9 cellular contexts compared by ENCODE assay signal in genomic region chr15:65421360-65422215, GRCh38. TPM values are rescaled to one million over a fixed set of nuclear protein-coding genes. Genes with fewer than 3 reads are reported as not detected.
DNase-seq lines count a peak whose midpoint lies in the region; ATAC-seq and TF ChIP-seq lines count a peak whose summit lies in the region.
"Had no signal": no experiment of that assay in that cellular context is flagged by ENCODE, and none has a peak within 500 bp of the region (broad histone marks: within the 10 kb centered on the region; RNA-seq: fewer than 3 reads in every experiment).

No MANE protein-coding gene starts in this region.

- POLR2A ChIA-PET in activated CD8-positive, alpha-beta T cell treated with anti-CD3 and anti-CD28 coated beads, Interleukin-2, amount 10 ng/mL, durations not matched to agents 7 days and 5 days (lab: Charles Lee): interaction anchor here (0.6 to 2.3 kb wide), 4 partner anchors 22 to 284 kb away, joined by 3 to 7 read pairs (median 4); partner anchors contain the start of gene RNU5B-1

- intact Hi-C loops in ovary (cut with DNase I): no loop called here

- H3K4me3 ChIP-seq in cardiac muscle cell: peak overlapping the region; percentile 71
- peak overlapping the region; percentile 46 for H3K4me3 ChIP-seq in ovary

- peaks cover 13% of the 10 kb centered on the region for H3K4me1 Mint-ChIP-seq in activated CD8-positive, alpha-beta T cell treated with anti-CD3 and anti-CD28 coated beads, Interleukin-2, amount 10 ng/mL, durations not matched to agents 7 days and 5 days (ENCODE audit: low read depth)

- H3K27ac ChIP-seq in cardiac muscle cell (no peak overlapping the region), ovary (peak overlapping the region; percentile 68 to 77)

- no peaks in the 10 kb centered on the region for H3K9me3 ChIP-seq in cardiac muscle cell (ENCODE audit: low read depth)
- no peaks in the 10 kb centered on the region for H3K9me3 ChIP-seq in ovary

- CTCF ChIA-PET in activated CD8-positive, alpha-beta T cell treated with anti-CD3 and anti-CD28 coated beads, Interleukin-2, amount 10 ng/mL, durations not matched to agents 7 days and 5 days (lab: Charles Lee): interaction anchor here (1.3 to 1.9 kb wide), 2 partner anchors 12 to 21 kb away, joined by 4 to 9 read pairs; no protein-coding TSS in a partner anchor

- TF ChIP-seq EP300 in ovary (IDR thresholded peaks at IDR 0.05): no peak

- peak overlapping the region; percentile 57 for H3K4me3 Mint-ChIP-seq in activated CD8-positive, alpha-beta T cell treated with anti-CD3 and anti-CD28 coated beads, Interleukin-2, amount 10 ng/mL, durations not matched to agents 7 days and 5 days

- peak; percentile 27 for ATAC-seq in activated CD8-positive, alpha-beta T cell treated with anti-CD3 and anti-CD28 coated beads, Interleukin-2, amount 10 ng/mL, durations not matched to agents 7 days and 5 days

- H3K36me3 Mint-ChIP-seq in activated CD8-positive, alpha-beta T cell treated with anti-CD3 and anti-CD28 coated beads, Interleukin-2, amount 10 ng/mL, durations not matched to agents 7 days and 5 days (ENCODE audit: low read depth): peaks cover 3% of the 10 kb centered on the region

- peak; percentile 19 for DNase-seq in Ammon's horn (ENCODE audit: low spot score)
- peak; percentile 80 for DNase-seq in GM20000 (ENCODE audit: low spot score)
- DNase-seq in activated CD8-positive, alpha-beta T cell treated with anti-CD3 and anti-CD28 coated beads, Interleukin-2, amount 10 ng/mL, durations not matched to agents 7 days and 5 days: peak; percentile 42
- peak; percentile 52 to 69 for DNase-seq in cardiac muscle cell (ENCODE audit: low read depth in 1 of 2, low spot score in 1 of 2)
- peak; percentile 75 to 89 (median 80) for DNase-seq in ovary
- no peak for DNase-seq in germinal center (ENCODE audit: low spot score)
- no peak for DNase-seq in NCI-H774 (lab: John Stamatoyannopoulos, UW)
- no peak for DNase-seq in NCI-H345 treated with DMSO at 0.1 percent for 48 hours (lab: John Stamatoyannopoulos, UW; ENCODE audit: unreplicated experiment)

- H3K36me3 ChIP-seq in cardiac muscle cell (no peaks in the 10 kb centered on the region), ovary (no peaks in the 10 kb centered on the region)

- no peaks in the 10 kb centered on the region for H3K9me3 Mint-ChIP-seq in activated CD8-positive, alpha-beta T cell treated with anti-CD3 and anti-CD28 coated beads, Interleukin-2, amount 10 ng/mL, durations not matched to agents 7 days and 5 days (ENCODE audit: insufficient read depth)

- H3K4me1 ChIP-seq in cardiac muscle cell (ENCODE audit: low read depth) (peaks cover 20% of the 10 kb centered on the region), ovary (ENCODE audit: insufficient read depth) (peaks cover 4% of the 10 kb centered on the region)

- TF ChIP-seq POLR2A in ovary (IDR thresholded peaks at IDR 0.05): no peak

- H3K27ac Mint-ChIP-seq in activated CD8-positive, alpha-beta T cell treated with anti-CD3 and anti-CD28 coated beads, Interleukin-2, amount 10 ng/mL, durations not matched to agents 7 days and 5 days: peak overlapping the region; percentile 35

- TF ChIP-seq CTCF in GM20000 (IDR thresholded peaks at IDR 0.05; ENCODE audit: extremely low read depth, missing control alignments) (no peak), cardiac muscle cell (IDR thresholded peaks at IDR 0.05; ENCODE audit: low read depth, low read length) (no peak), ovary (IDR thresholded peaks at IDR 0.05) (no peak)

- 0 to 2% (median 1%) methylated on average over 37 to 39 of the region's 39 CpGs for whole genome bisulfite sequencing in ovary, 3 donors

- H3K27me3 ChIP-seq in cardiac muscle cell (peaks cover 10% of the 10 kb centered on the region), ovary (no peaks in the 10 kb centered on the region)

- peaks cover 77% of the 10 kb centered on the region for H3K27me3 Mint-ChIP-seq in activated CD8-positive, alpha-beta T cell treated with anti-CD3 and anti-CD28 coated beads, Interleukin-2, amount 10 ng/mL, durations not matched to agents 7 days and 5 days (ENCODE audit: low read depth)

RNA-seq across cellular contexts. Expression of gene IGDCC4, which starts 1.2 kb away (rescaled TPM):
- total RNA-seq in activated CD8-positive, alpha-beta T cell treated with anti-CD3 and anti-CD28 coated beads, Interleukin-2, amount 10 ng/mL, durations not matched to agents 7 days and 5 days: under 1 TPM in 1 of 2 experiments, not detected in 1; 0.08 TPM
- 5.2 and 7.1 TPM in 2 replicates for total RNA-seq in cardiac muscle cell
- polyA plus RNA-seq in cardiac muscle cell: 4.5 and 5.8 TPM in 2 replicates
- 10 to 100 TPM in 5 of 7 donors, 1 to 10 TPM in 2; 5.4 to 40.4 (median 17.1) TPM for total RNA-seq in ovary
- 10 to 100 TPM; 10.8 to 12.8 TPM for polyA plus RNA-seq in ovary

RNA-seq across cellular contexts. Expression of gene IGDCC3, which starts 43.8 kb away (rescaled TPM):
- total RNA-seq in activated CD8-positive, alpha-beta T cell treated with anti-CD3 and anti-CD28 coated beads, Interleukin-2, amount 10 ng/mL, durations not matched to agents 7 days and 5 days: not detected
- total RNA-seq in cardiac muscle cell: 41.9 and 54.6 TPM in 2 replicates
- 41.1 and 52.4 TPM in 2 replicates for polyA plus RNA-seq in cardiac muscle cell
- total RNA-seq in ovary: 1 to 10 TPM in 4 of 7 donors, under 1 TPM in 3; 0.11 to 1.8 (median 1.2) TPM
- polyA plus RNA-seq in ovary: under 1 TPM; 0.47 to 0.48 TPM
- total RNA-seq: mononuclear cell had no signal

Comparison
In these comparisons a context has a peak if more than half of its experiments do, and no peak if none do; other contexts are left out.
1. DNase-seq: peak in Ammon's horn (single experiment), GM20000 (single experiment), activated CD8-positive, alpha-beta T cell treated with anti-CD3 and anti-CD28 coated beads, Interleukin-2, amount 10 ng/mL, durations not matched to agents 7 days and 5 days (single experiment), cardiac muscle cell (2 of 2) and ovary (5 of 5); none in germinal center (single experiment), NCI-H774 (single experiment) and NCI-H345 treated with DMSO at 0.1 percent for 48 hours (single experiment).
2. RNA of gene IGDCC3, which starts 43.8 kb away (total RNA-seq): 41.9 to 54.6 TPM in cardiac muscle cell; 0.11 to 1.8 TPM in ovary and not detected in activated CD8-positive, alpha-beta T cell treated with anti-CD3 and anti-CD28 coated beads, Interleukin-2, amount 10 ng/mL, durations not matched to agents 7 days and 5 days; every median in the first group is over 10 times any median in the second.